Comparison of ENCODE assay signal across 8 cellular contexts in the genomic region with DNA sequence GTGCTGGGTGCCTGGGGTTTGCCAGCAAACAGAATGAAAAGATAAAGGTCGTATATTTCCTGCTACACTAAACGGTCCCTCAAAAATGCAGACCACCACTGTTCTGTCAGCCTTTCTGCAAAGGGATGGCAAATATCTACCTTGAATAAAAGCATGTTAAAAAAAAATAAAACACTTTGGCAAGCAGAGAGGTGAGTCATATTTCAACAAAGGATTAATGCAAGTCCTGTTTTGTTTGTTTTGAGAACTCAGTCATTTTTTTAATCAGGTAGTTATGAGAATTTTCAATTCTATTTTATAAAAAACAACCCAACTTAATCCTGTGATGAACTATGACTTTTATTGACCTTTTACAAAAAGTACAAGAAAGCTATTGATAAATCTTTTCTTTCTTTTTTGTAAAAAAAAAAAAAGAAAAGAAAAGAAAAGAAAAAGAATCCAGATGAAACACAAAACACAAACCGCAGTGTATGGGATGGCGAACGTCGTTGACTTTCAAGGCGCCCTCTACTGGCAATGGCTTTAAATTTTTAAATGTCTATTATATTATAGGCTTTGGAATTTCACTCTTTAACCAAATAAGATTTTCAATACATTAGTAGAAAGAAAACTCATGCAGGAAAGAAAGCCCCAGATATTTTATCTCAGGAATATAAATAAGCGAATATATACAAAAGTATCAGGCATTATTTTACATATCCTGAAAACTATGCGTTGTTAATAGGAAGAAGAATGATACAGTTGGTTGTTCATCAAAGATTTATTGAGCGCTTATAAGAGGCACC.
A peak's percentile ranks its signal among the peaks of the same experiment; 100 is the strongest.
DNase-seq lines count a peak whose midpoint lies in the region; ATAC-seq and TF ChIP-seq lines count a peak whose summit lies in the region.

No MANE protein-coding gene starts in this region.

- no peak overlapping the region for H3K4me3 ChIP-seq in Jurkat, Clone E6-1 (ENCODE audit: low read length)
- no peak overlapping the region for H3K4me3 ChIP-seq in vagina

- no peaks in the 10 kb centered on the region for H3K27me3 ChIP-seq in vagina

- TF ChIP-seq CTCF in vagina (IDR thresholded peaks at IDR 0.05), result peak in 2 of 3 experiments; percentile 20 to 45

- DNase-seq in DMS53 treated with DMSO at 0.1 percent for 48 hours (lab: John Stamatoyannopoulos, UW; ENCODE audit: unreplicated experiment), result peak; percentile 52
- peak; percentile 60 for DNase-seq in Jurkat, Clone E6-1 (ENCODE audit: low read depth, low spot score)
- peak; percentile 32 for DNase-seq in T-helper 9 cell
- DNase-seq in dermis microvascular lymphatic vessel endothelial cell (ENCODE audit: low read depth in 2 of 2), result peak; percentile 83 to 86
- peak; percentile 41 for DNase-seq in midbrain (lab: John Stamatoyannopoulos, UW)
- no peak for DNase-seq in vagina (ENCODE audit: extremely low spot score in 2 of 2)
- DNase-seq in NCI-H1436 (lab: John Stamatoyannopoulos, UW), result no peak

- TF ChIP-seq POLR2A in vagina (IDR thresholded peaks at IDR 0.05) (no peak), GM18505 (IDR thresholded peaks at IDR 0.05; ENCODE audit: borderline replicate concordance, extremely low read depth, insufficient read depth, insufficient read length) (no peak)

- no peak for ATAC-seq in GM18505 (IDR thresholded peaks at IDR 0.05; ENCODE audit: unreplicated experiment)

- H3K27ac ChIP-seq in vagina, result no peak overlapping the region

- intact Hi-C loops in vagina (cut with DNase I), result no loop called here

- no peaks in the 10 kb centered on the region for H3K9me3 ChIP-seq in vagina

- H3K36me3 ChIP-seq in vagina, result no peaks in the 10 kb centered on the region

- peaks cover 27% of the 10 kb centered on the region for H3K4me1 ChIP-seq in vagina

Comparison
In these comparisons a context has a peak if more than half of its experiments do, and no peak if none do; other contexts are left out.
1. DNase-seq: peak in DMS53 treated with DMSO at 0.1 percent for 48 hours (single experiment), Jurkat, Clone E6-1 (single experiment), T-helper 9 cell (single experiment), dermis microvascular lymphatic vessel endothelial cell (2 of 2) and midbrain (single experiment); none in vagina (0 of 2) and NCI-H1436 (single experiment).